8 cellular contexts compared by ENCODE assay signal in the genomic region with DNA sequence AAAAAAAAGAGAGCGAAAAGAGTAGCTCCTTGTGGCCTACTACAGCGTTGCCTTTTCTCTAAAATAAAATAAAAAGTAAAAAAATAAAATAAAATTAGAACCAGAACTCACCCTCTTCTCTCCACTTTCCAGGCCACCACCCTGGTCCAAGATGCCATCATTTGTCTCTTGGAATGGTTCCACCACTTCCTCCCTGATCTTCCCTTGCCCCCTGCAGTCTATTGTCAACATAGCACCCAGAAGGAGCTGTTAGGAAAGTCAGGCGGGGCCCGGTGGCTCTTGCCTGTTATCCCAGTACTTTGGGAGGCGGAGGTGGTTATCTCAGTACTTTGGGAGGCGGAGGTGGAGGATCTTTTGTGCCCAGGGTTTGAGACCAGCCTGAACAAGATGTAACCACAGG. TPM values are rescaled to one million over a fixed set of nuclear protein-coding genes. Genes with fewer than 3 reads are reported as not detected.
A peak's percentile ranks its signal among the peaks of the same experiment; 100 is the strongest.
DNase-seq lines count a peak whose midpoint lies in the region; ATAC-seq, FAIRE-seq and TF ChIP-seq lines count a peak whose summit lies in the region.

No MANE protein-coding gene starts in this region.

- no peak overlapping the region for H3K27ac ChIP-seq in right atrium auricular region
- H3K27ac ChIP-seq in HepG2 (ENCODE audit: extremely low read length, insufficient read depth, low read length) = no peak overlapping the region

- H3K4me3 ChIP-seq in right atrium auricular region = no peak overlapping the region
- H3K4me3 ChIP-seq in HepG2 (replicated peaks in 1 of 3; ENCODE audit: insufficient read depth in 1 of 3, low read depth in 2 of 3, low read length in 3 of 3) = no peak overlapping the region

- peak; percentile 67 for FAIRE-seq in HepG2 (lab: Jason Lieb, UNC)

- no peak for TF ChIP-seq POLR2A in HepG2 (IDR thresholded peaks at IDR 0.05; ENCODE audit: insufficient read depth in 1 of 2, low read depth in 2 of 2, low read length in 2 of 2)

- in situ Hi-C loops in HepG2 (cut with HindIII; ENCODE audit: extremely low pct_ligation_motif_present, low pct_unique_long_range_greater_than_20kb) = no loop called here

- no peaks in the 10 kb centered on the region for H3K9me3 ChIP-seq in right atrium auricular region
- no peaks in the 10 kb centered on the region for H3K9me3 ChIP-seq in HepG2 (ENCODE audit: low read length)

- intact Hi-C loops in Right ventricle myocardium inferior (cut with DNase I) (no loop called here), HepG2 (cut with micrococcal nuclease; ENCODE audit: unreplicated experiment) (loop anchor here (1.0 kb wide), 1 partner anchor 43 kb away; no protein-coding TSS in a partner anchor)

- H3K4me1 ChIP-seq in right atrium auricular region = no peaks in the 10 kb centered on the region
- H3K4me1 ChIP-seq in HepG2 (ENCODE audit: insufficient read depth, low read length) = no peaks in the 10 kb centered on the region

- BruUV-seq in HepG2 (replicated peaks; lab: Mats Ljungman, UMichigan) = no TSS peak

- CTCF ChIA-PET in HepG2 (lab: Yijun Ruan, JAX; ENCODE audit: low intra/inter-chr PET ratio, low total read pairs) = interaction anchor here (1.5 kb wide), 1 partner anchor 43 kb away, joined by 7 read pairs; no protein-coding TSS in a partner anchor

- H3K36me3 ChIP-seq in right atrium auricular region (no peaks in the 10 kb centered on the region), HepG2 (replicated peaks in 1 of 2; ENCODE audit: control insufficient read depth in 1 of 2, insufficient read depth in 2 of 2, low read length in 2 of 2) (no peaks in the 10 kb centered on the region)

- no peak for ATAC-seq in Right ventricle myocardium inferior
- peak; percentile 78 for ATAC-seq in HepG2
- no peak for ATAC-seq in GM21723 (IDR thresholded peaks at IDR 0.05; ENCODE audit: unreplicated experiment)
- ATAC-seq in HG03520 (IDR thresholded peaks at IDR 0.05; ENCODE audit: unreplicated experiment) = no peak

- H4K20me1 ChIP-seq in HepG2 (ENCODE audit: insufficient read depth, low read length) = no peaks in the 10 kb centered on the region

- no peak overlapping the region for H3K9ac ChIP-seq in HepG2 (ENCODE audit: insufficient read depth, low read depth, low read length)

- TF ChIP-seq EP300 in HepG2 (IDR thresholded peaks at IDR 0.05; ENCODE audit: low read depth in 2 of 2, low read length in 2 of 2) (no peak), HepG2 (CRISPR knock-in tag; IDR thresholded peaks at IDR 0.05; ENCODE audit: borderline replicate concordance) (no peak)

- TF ChIP-seq CTCF in right atrium auricular region (IDR thresholded peaks at IDR 0.05) (peak in 1 of 2 donors; percentile 40), HepG2 (CRISPR knock-in tag; IDR thresholded peaks at IDR 0.05) (peak; percentile 83)

- no peak overlapping the region for H3K4me2 ChIP-seq in HepG2 (ENCODE audit: low read depth, low read length)

- POLR2A ChIA-PET in HepG2 (lab: Yijun Ruan, JAX) = interaction anchor here (0.8 to 1.8 kb wide), 7 partner anchors 8 to 42 kb away, joined by 3 to 4 read pairs (median 3); no protein-coding TSS in a partner anchor

- 16% methylated on average over 6 of the region's 6 CpGs for WGBS in HepG2 (ENCODE audit: low lambda C conversion rate)

- TF ChIP-seq RAD21 in HepG2 (CRISPR knock-in tag; IDR thresholded peaks at IDR 0.05) = peak; percentile 36; the same call in 1 of the 2 replicates

- no peak overlapping the region for H2AFZ ChIP-seq in HepG2 (ENCODE audit: low read length)

- peak; percentile 37 for DNase-seq in Right ventricle myocardium inferior (ENCODE audit: missing footprints)
- no peak for DNase-seq in right atrium auricular region (ENCODE audit: low spot score)
- peak; percentile 37 to 45 for DNase-seq in Kasumi-1 (lab: John Stamatoyannopoulos, UW)
- peak; percentile 9 for DNase-seq in UCSD-AML1 (lab: John Stamatoyannopoulos, UW; ENCODE audit: unreplicated experiment)
- DNase-seq in HepG2 (ENCODE audit: low spot score) = peak; percentile 73
- DNase-seq in mucosa of gallbladder (ENCODE audit: low spot score) = no peak

- no peaks in the 10 kb centered on the region for H3K27me3 ChIP-seq in right atrium auricular region
- no peaks in the 10 kb centered on the region for H3K27me3 ChIP-seq in HepG2 (ENCODE audit: control insufficient read depth in 1 of 2, insufficient read depth in 2 of 2, low read length in 2 of 2)

- no peaks in the 10 kb centered on the region for H3K79me2 ChIP-seq in HepG2 (ENCODE audit: insufficient read depth, low read length)

RNA-seq across cellular contexts. Expression of gene GRID2IP, which starts 7.6 kb away (rescaled TPM):
- total RNA-seq in Right ventricle myocardium inferior (not detected), right atrium auricular region (under 1 TPM in 1 of 2 donors, not detected in 1; 0.28 TPM), HepG2 (2016; rRNA removed; fragmentation: Illumina TruSeq; extraction: Trizol) (not detected in 2 replicates), mucosa of gallbladder (0.86 TPM)
- not detected in 2 replicates for total RNA-seq in HepG2 (2016; cell fraction: cytosol; rRNA removed; fragmentation: Illumina TruSeq; extraction: Trizol; ENCODE audit: low read depth)
- 0.04 TPM in 1 of 2 replicates, not detected in the other for total RNA-seq in HepG2 (2016; cell fraction: insoluble cytoplasmic fraction; rRNA removed; fragmentation: Illumina TruSeq; extraction: Trizol)
- not detected in 2 replicates for total RNA-seq in HepG2 (2016; cell fraction: membrane; rRNA removed; fragmentation: Illumina TruSeq; extraction: Trizol)
- not detected in 2 replicates for total RNA-seq in HepG2 (2016; cell fraction: nucleus; rRNA removed; fragmentation: Illumina TruSeq; extraction: Trizol)
- 0.03 TPM in 1 of 2 replicates, not detected in the other for polyA plus RNA-seq in HepG2 (2011; rRNA removed)
- polyA plus RNA-seq in HepG2 (2011; cell fraction: cytosol; rRNA removed) = 0.01 TPM in 1 of 2 replicates, not detected in the other
- 0.27 and 0.42 TPM in 2 replicates for polyA plus RNA-seq in HepG2 (2011; cell fraction: nucleus; rRNA removed)
- not detected in 2 replicates for polyA plus RNA-seq in HepG2 (2012)
- polyA plus RNA-seq in HepG2 (2016; cell fraction: cytosol; fragmentation: Illumina TruSeq; extraction: Trizol; ENCODE audit: low read depth) = not detected in 2 replicates
- polyA plus RNA-seq in HepG2 (2016; cell fraction: insoluble cytoplasmic fraction; fragmentation: Illumina TruSeq; extraction: Trizol; ENCODE audit: low read depth) = not detected in 2 replicates
- not detected in 2 replicates for polyA plus RNA-seq in HepG2 (2016; cell fraction: membrane; fragmentation: Illumina TruSeq; extraction: Trizol; ENCODE audit: low read depth)
- not detected in 2 replicates for polyA plus RNA-seq in HepG2 (2016; cell fraction: nucleus; fragmentation: Illumina TruSeq; extraction: Trizol; ENCODE audit: insufficient read depth, low read depth)
- polyA minus RNA-seq in HepG2 (2011; rRNA and poly(A)+ RNA removed; ENCODE audit: low replicate concordance) = 0.20 TPM in 1 of 2 replicates, not detected in the other
- polyA minus RNA-seq in HepG2 (2011; cell fraction: cytosol; rRNA and poly(A)+ RNA removed) = not detected in 2 replicates
- 0.13 and 0.25 TPM in 2 replicates for polyA minus RNA-seq in HepG2 (2011; cell fraction: nucleus; rRNA and poly(A)+ RNA removed)

RNA-seq across cellular contexts. Expression of gene ZDHHC4, which starts 18.4 kb away (rescaled TPM):
- 39.3 TPM for total RNA-seq in Right ventricle myocardium inferior
- 10 to 100 TPM; 37.5 to 48.4 TPM for total RNA-seq in right atrium auricular region
- 65.4 and 83.2 TPM in 2 replicates for total RNA-seq in HepG2 (2016; rRNA removed; fragmentation: Illumina TruSeq; extraction: Trizol)
- 226 and 246 TPM in 2 replicates for total RNA-seq in HepG2 (2016; cell fraction: cytosol; rRNA removed; fragmentation: Illumina TruSeq; extraction: Trizol; ENCODE audit: low read depth)
- 68.5 and 81.1 TPM in 2 replicates for total RNA-seq in HepG2 (2016; cell fraction: insoluble cytoplasmic fraction; rRNA removed; fragmentation: Illumina TruSeq; extraction: Trizol)
- total RNA-seq in HepG2 (2016; cell fraction: membrane; rRNA removed; fragmentation: Illumina TruSeq; extraction: Trizol) = 224 and 257 TPM in 2 replicates
- 64.6 and 66.3 TPM in 2 replicates for total RNA-seq in HepG2 (2016; cell fraction: nucleus; rRNA removed; fragmentation: Illumina TruSeq; extraction: Trizol)
- 164 and 188 TPM in 2 replicates for polyA plus RNA-seq in HepG2 (2011; rRNA removed)
- 211 and 259 TPM in 2 replicates for polyA plus RNA-seq in HepG2 (2011; cell fraction: cytosol; rRNA removed)
- 123 and 147 TPM in 2 replicates for polyA plus RNA-seq in HepG2 (2011; cell fraction: nucleus; rRNA removed)
- polyA plus RNA-seq in HepG2 (2012) = 113 and 117 TPM in 2 replicates
- 267 and 344 TPM in 2 replicates for polyA plus RNA-seq in HepG2 (2016; cell fraction: cytosol; fragmentation: Illumina TruSeq; extraction: Trizol; ENCODE audit: low read depth)
- 67.4 and 79.0 TPM in 2 replicates for polyA plus RNA-seq in HepG2 (2016; cell fraction: insoluble cytoplasmic fraction; fragmentation: Illumina TruSeq; extraction: Trizol; ENCODE audit: low read depth)
- 232 and 277 TPM in 2 replicates for polyA plus RNA-seq in HepG2 (2016; cell fraction: membrane; fragmentation: Illumina TruSeq; extraction: Trizol; ENCODE audit: low read depth)
- 95.8 and 95.9 TPM in 2 replicates for polyA plus RNA-seq in HepG2 (2016; cell fraction: nucleus; fragmentation: Illumina TruSeq; extraction: Trizol; ENCODE audit: insufficient read depth, low read depth)
- polyA minus RNA-seq in HepG2 (2011; rRNA and poly(A)+ RNA removed; ENCODE audit: low replicate concordance) = 201 and 369 TPM in 2 replicates
- polyA minus RNA-seq in HepG2 (2011; cell fraction: cytosol; rRNA and poly(A)+ RNA removed) = 60.4 and 76.0 TPM in 2 replicates
- 68.5 and 88.6 TPM in 2 replicates for polyA minus RNA-seq in HepG2 (2011; cell fraction: nucleus; rRNA and poly(A)+ RNA removed)
- 64.9 TPM for total RNA-seq in mucosa of gallbladder

RNA-seq across cellular contexts. Expression of gene INTS15, which starts 31.0 kb away (rescaled TPM):
- 15.9 TPM for total RNA-seq in Right ventricle myocardium inferior
- total RNA-seq in right atrium auricular region = 10 to 100 TPM; 12.5 to 19.5 TPM
- total RNA-seq in HepG2 (2016; rRNA removed; fragmentation: Illumina TruSeq; extraction: Trizol) = 8.7 and 16.3 TPM in 2 replicates
- 6.0 and 7.2 TPM in 2 replicates for total RNA-seq in HepG2 (2016; cell fraction: cytosol; rRNA removed; fragmentation: Illumina TruSeq; extraction: Trizol; ENCODE audit: low read depth)
- total RNA-seq in HepG2 (2016; cell fraction: insoluble cytoplasmic fraction; rRNA removed; fragmentation: Illumina TruSeq; extraction: Trizol) = 9.9 and 14.0 TPM in 2 replicates
- 11.2 and 14.4 TPM in 2 replicates for total RNA-seq in HepG2 (2016; cell fraction: membrane; rRNA removed; fragmentation: Illumina TruSeq; extraction: Trizol)
- total RNA-seq in HepG2 (2016; cell fraction: nucleus; rRNA removed; fragmentation: Illumina TruSeq; extraction: Trizol) = 11.9 and 12.9 TPM in 2 replicates
- 23.3 and 25.7 TPM in 2 replicates for polyA plus RNA-seq in HepG2 (2011; rRNA removed)
- polyA plus RNA-seq in HepG2 (2011; cell fraction: cytosol; rRNA removed) = 20.5 and 21.6 TPM in 2 replicates
- 35.7 and 36.4 TPM in 2 replicates for polyA plus RNA-seq in HepG2 (2011; cell fraction: nucleus; rRNA removed)
- 15.0 and 22.4 TPM in 2 replicates for polyA plus RNA-seq in HepG2 (2012)
- polyA plus RNA-seq in HepG2 (2016; cell fraction: cytosol; fragmentation: Illumina TruSeq; extraction: Trizol; ENCODE audit: low read depth) = 8.3 and 10.5 TPM in 2 replicates
- 14.6 and 18.9 TPM in 2 replicates for polyA plus RNA-seq in HepG2 (2016; cell fraction: insoluble cytoplasmic fraction; fragmentation: Illumina TruSeq; extraction: Trizol; ENCODE audit: low read depth)
- polyA plus RNA-seq in HepG2 (2016; cell fraction: membrane; fragmentation: Illumina TruSeq; extraction: Trizol; ENCODE audit: low read depth) = 17.1 and 18.2 TPM in 2 replicates
- 25.3 and 31.3 TPM in 2 replicates for polyA plus RNA-seq in HepG2 (2016; cell fraction: nucleus; fragmentation: Illumina TruSeq; extraction: Trizol; ENCODE audit: insufficient read depth, low read depth)
- polyA minus RNA-seq in HepG2 (2011; rRNA and poly(A)+ RNA removed; ENCODE audit: low replicate concordance) = 22.2 and 22.4 TPM in 2 replicates
- polyA minus RNA-seq in HepG2 (2011; cell fraction: cytosol; rRNA and poly(A)+ RNA removed) = 9.6 and 10.0 TPM in 2 replicates
- polyA minus RNA-seq in HepG2 (2011; cell fraction: nucleus; rRNA and poly(A)+ RNA removed) = 11.3 and 12.3 TPM in 2 replicates
- total RNA-seq in mucosa of gallbladder = 32.1 TPM

RNA-seq across cellular contexts. Expression of gene ZNF853, which starts 56.6 kb away (rescaled TPM):
- total RNA-seq in Right ventricle myocardium inferior (10.3 TPM), right atrium auricular region (10 to 100 TPM; 13.3 to 25.2 TPM), HepG2 (2016; rRNA removed; fragmentation: Illumina TruSeq; extraction: Trizol) (2.1 and 2.5 TPM in 2 replicates), mucosa of gallbladder (11.2 TPM)
- total RNA-seq in HepG2 (2016; cell fraction: cytosol; rRNA removed; fragmentation: Illumina TruSeq; extraction: Trizol; ENCODE audit: low read depth) = 0.61 and 1.3 TPM in 2 replicates
- total RNA-seq in HepG2 (2016; cell fraction: insoluble cytoplasmic fraction; rRNA removed; fragmentation: Illumina TruSeq; extraction: Trizol) = 1.9 and 2.0 TPM in 2 replicates
- total RNA-seq in HepG2 (2016; cell fraction: membrane; rRNA removed; fragmentation: Illumina TruSeq; extraction: Trizol) = 3.2 and 3.3 TPM in 2 replicates
- 1.5 and 1.9 TPM in 2 replicates for total RNA-seq in HepG2 (2016; cell fraction: nucleus; rRNA removed; fragmentation: Illumina TruSeq; extraction: Trizol)
- 6.2 and 10.8 TPM in 2 replicates for polyA plus RNA-seq in HepG2 (2011; rRNA removed)
- 7.2 and 8.2 TPM in 2 replicates for polyA plus RNA-seq in HepG2 (2011; cell fraction: cytosol; rRNA removed)
- polyA plus RNA-seq in HepG2 (2011; cell fraction: nucleus; rRNA removed) = 4.4 and 5.8 TPM in 2 replicates
- polyA plus RNA-seq in HepG2 (2012) = 4.2 and 5.1 TPM in 2 replicates
- polyA plus RNA-seq in HepG2 (2016; cell fraction: cytosol; fragmentation: Illumina TruSeq; extraction: Trizol; ENCODE audit: low read depth) = 1.6 and 1.7 TPM in 2 replicates
- polyA plus RNA-seq in HepG2 (2016; cell fraction: insoluble cytoplasmic fraction; fragmentation: Illumina TruSeq; extraction: Trizol; ENCODE audit: low read depth) = 3.6 and 4.7 TPM in 2 replicates
- polyA plus RNA-seq in HepG2 (2016; cell fraction: membrane; fragmentation: Illumina TruSeq; extraction: Trizol; ENCODE audit: low read depth) = 4.5 and 5.2 TPM in 2 replicates
- polyA plus RNA-seq in HepG2 (2016; cell fraction: nucleus; fragmentation: Illumina TruSeq; extraction: Trizol; ENCODE audit: insufficient read depth, low read depth) = 3.6 and 4.1 TPM in 2 replicates
- 0.16 and 14.3 TPM in 2 replicates for polyA minus RNA-seq in HepG2 (2011; rRNA and poly(A)+ RNA removed; ENCODE audit: low replicate concordance)
- polyA minus RNA-seq in HepG2 (2011; cell fraction: cytosol; rRNA and poly(A)+ RNA removed) = 6.0 and 8.6 TPM in 2 replicates
- polyA minus RNA-seq in HepG2 (2011; cell fraction: nucleus; rRNA and poly(A)+ RNA removed) = 1.7 and 2.9 TPM in 2 replicates

Comparison
In these comparisons a context has a peak if more than half of its experiments do, and no peak if none do; other contexts are left out.
1. DNase-seq: peak in Right ventricle myocardium inferior (single experiment), Kasumi-1 (2 of 2), UCSD-AML1 (single experiment) and HepG2 (single experiment); none in right atrium auricular region (single experiment) and mucosa of gallbladder (single experiment).